In genomic region chr17:72498671-72499210, GRCh38 we compare ENCODE assay signal across 14 cellular contexts.
DNase-seq lines count a peak whose midpoint lies in the region; ATAC-seq and TF ChIP-seq lines count a peak whose summit lies in the region.
"Had no signal": no experiment of that assay in that cellular context is flagged by ENCODE, and none has a peak within 500 bp of the region (broad histone marks: within the 10 kb centered on the region; RNA-seq: fewer than 3 reads in every experiment).

No MANE protein-coding gene starts in this region.

- no peak overlapping the region for H3K4me3 ChIP-seq in SJCRH30
- H3K4me3 ChIP-seq: thoracic aorta had no signal

- 0 out of 2 replicates have a peak, but pooled peaks cover 2% of the 10 kb centered on the region for H3K9me3 ChIP-seq in SJCRH30 (replicated peaks)
- H3K9me3 ChIP-seq: thoracic aorta had no signal

- TF ChIP-seq EP300 in Ishikawa (IDR thresholded peaks at IDR 0.05; ENCODE audit: borderline replicate concordance) = no peak

- H3K36me3 ChIP-seq in SJCRH30 = no peaks in the 10 kb centered on the region
- H3K36me3 ChIP-seq: thoracic aorta had no signal

- H3K4me1 ChIP-seq in SJCRH30 = peaks cover 35% of the 10 kb centered on the region

- no peak overlapping the region for H3K27ac ChIP-seq in SJCRH30
- H3K27ac ChIP-seq: thoracic aorta had no signal

- no peak for TF ChIP-seq RAD21 in Ishikawa (IDR thresholded peaks at IDR 0.05; ENCODE audit: low read depth)

- no peaks in the 10 kb centered on the region for H3K27me3 ChIP-seq in SJCRH30

- peak; percentile 22 to 62 for DNase-seq in SJCRH30
- no peak for DNase-seq in cerebellum (ENCODE audit: low spot score)
- no peak for DNase-seq in NCI-H526 treated with DMSO at 0.1 percent for 48 hours (lab: John Stamatoyannopoulos, UW)
- no peak for DNase-seq in G401 (ENCODE audit: low spot score)
- DNase-seq: left cardiac atrium; MM.1S; NCI-H524 treated with DMSO at 0.1 percent for 48 hours; nucleus accumbens; stimulated activated CD4-positive, alpha-beta T cell treated with anti-CD3 and anti-CD28 coated beads, Interleukin-4, amount 100 ng/mL, for 1 hour had no signal

- in situ Hi-C loops in G401 (cut with HindIII; ENCODE audit: low sequenced_read_pairs) = no loop called here

- peak; percentile 89 for ATAC-seq in GM18909 (IDR thresholded peaks at IDR 0.05; ENCODE audit: poor library complexity, unreplicated experiment)
- peak; percentile 46 for ATAC-seq in GM21576 (IDR thresholded peaks at IDR 0.05; ENCODE audit: unreplicated experiment)
- no peak for ATAC-seq in HG03457 (IDR thresholded peaks at IDR 0.05; ENCODE audit: unreplicated experiment)
- ATAC-seq: left cardiac atrium had no signal

TF ChIP-seq in Ishikawa, 13 proteins besides CTCF, POLR2A, EP300 and RAD21:
- TF ChIP-seq NFIC (IDR thresholded peaks at IDR 0.05) (peak; percentile 26; the same call in 1 of the 2 replicates), TEAD4 (IDR thresholded peaks at IDR 0.05) (no peak), ZBTB7A (IDR thresholded peaks at IDR 0.05; ENCODE audit: low read depth) (no peak), CREB1 (IDR thresholded peaks at IDR 0.05; ENCODE audit: low read depth) (no peak), USF1 (IDR thresholded peaks at IDR 0.05) (no peak), MAX (IDR thresholded peaks at IDR 0.05) (no peak), REST (IDR thresholded peaks at IDR 0.05; ENCODE audit: low read depth) (no peak), CEBPB (IDR thresholded peaks at IDR 0.05) (no peak)

Comparison
In these comparisons a context has a peak if more than half of its experiments do, and no peak if none do; other contexts are left out.
1. DNase-seq: peak in SJCRH30 (2 of 2); none in cerebellum (single experiment), NCI-H526 treated with DMSO at 0.1 percent for 48 hours (single experiment) and G401 (single experiment).